26 cellular contexts compared by ENCODE assay signal in genomic region chr17:46876926-46877325, GRCh38. TPM values are rescaled to one million over a fixed set of nuclear protein-coding genes. Genes with fewer than 3 reads are reported as not detected.
"Had no signal": no experiment of that assay in that cellular context is flagged by ENCODE, and none has a peak within 500 bp of the region (broad histone marks: within the 10 kb centered on the region; RNA-seq: fewer than 3 reads in every experiment).

No MANE protein-coding gene starts in this region.

- H3K36me3 ChIP-seq: upper lobe of left lung had no signal

- H3K27me3 ChIP-seq: hepatocyte, upper lobe of left lung had no signal

- H3K4me3 Mint-ChIP-seq: activated B cell treated with CpG ODN at 0.5 μM for 24 hours; activated CD4-positive, alpha-beta memory T cell treated with anti-CD3 and anti-CD28 coated beads for 36 hours; activated naive CD4-positive, alpha-beta T cell treated with anti-CD3 and anti-CD28 coated beads for 36 hours; activated T-cell treated with anti-CD3 and anti-CD28 coated beads, Interleukin-2, amount 50 U/mL, for 72 hours; brain; immature natural killer cell; neural crest cell; T-helper 1 cell treated with Interleukin-12 subunit alpha and Interleukin-12 subunit beta and Interleukin-4 antibody, amounts not matched to agents 30 μg/mL and 1 μg/mL, for 36 hours had no signal

- H3K4me1 Mint-ChIP-seq: activated B cell treated with CpG ODN at 0.5 μM for 24 hours, brain, neural crest cell had no signal

- H3K9me3 Mint-ChIP-seq: activated B cell treated with CpG ODN at 0.5 μM for 24 hours; activated CD4-positive, alpha-beta memory T cell treated with anti-CD3 and anti-CD28 coated beads for 36 hours; activated naive CD4-positive, alpha-beta T cell treated with anti-CD3 and anti-CD28 coated beads for 36 hours; activated T-cell treated with anti-CD3 and anti-CD28 coated beads, Interleukin-2, amount 50 U/mL, for 72 hours; brain; immature natural killer cell; naive thymus-derived CD4-positive, alpha-beta T cell; neural crest cell; T-helper 1 cell treated with Interleukin-12 subunit alpha and Interleukin-12 subunit beta and Interleukin-4 antibody, amounts not matched to agents 30 μg/mL and 1 μg/mL, for 36 hours had no signal

- DNase-seq: activated B cell treated with CpG ODN at 0.5 μM for 24 hours; activated CD4-positive, alpha-beta T cell treated with anti-CD3 and anti-CD28 coated beads for 4 hours; activated effector memory CD4-positive, alpha-beta T cell treated with Interleukin-2 at 50 U/mL for 16 hours; anterior cingulate cortex; dermis blood vessel endothelial cell; effector CD8-positive, alpha-beta T cell; glutamatergic neuron; immature natural killer cell; naive thymus-derived CD4-positive, alpha-beta T cell; retina; stimulated activated CD4-positive, alpha-beta T cell treated with anti-CD3 and anti-CD28 coated beads, Interleukin-4, amount 100 ng/mL, for 24 hours; stimulated activated naive CD4-positive, alpha-beta T cell treated with Interleukin-2 at 50 U/mL for 16 hours; T1000 had no signal

- H3K4me3 ChIP-seq: hepatocyte, lung, upper lobe of left lung had no signal

- H3K36me3 Mint-ChIP-seq: activated CD4-positive, alpha-beta memory T cell treated with anti-CD3 and anti-CD28 coated beads for 36 hours; brain; immature natural killer cell; naive thymus-derived CD4-positive, alpha-beta T cell had no signal

- H3K4me1 ChIP-seq: foreskin keratinocyte had no signal

- H3K27ac Mint-ChIP-seq: activated B cell treated with CpG ODN at 0.5 μM for 24 hours; activated CD4-positive, alpha-beta memory T cell treated with anti-CD3 and anti-CD28 coated beads for 36 hours; activated naive CD4-positive, alpha-beta T cell treated with anti-CD3 and anti-CD28 coated beads for 36 hours; activated T-cell treated with anti-CD3 and anti-CD28 coated beads, Interleukin-2, amount 50 U/mL, for 72 hours; brain; immature natural killer cell; naive thymus-derived CD4-positive, alpha-beta T cell; progenitor cell of endocrine pancreas; T-helper 1 cell treated with Interleukin-12 subunit alpha and Interleukin-12 subunit beta and Interleukin-4 antibody, amounts not matched to agents 30 μg/mL and 1 μg/mL, for 36 hours had no signal

- H3K27ac ChIP-seq: foreskin keratinocyte, hepatocyte had no signal

- H3K9me3 ChIP-seq: upper lobe of left lung had no signal

- H3K27me3 Mint-ChIP-seq: activated B cell treated with CpG ODN at 0.5 μM for 24 hours; activated CD4-positive, alpha-beta memory T cell treated with anti-CD3 and anti-CD28 coated beads for 36 hours; naive thymus-derived CD4-positive, alpha-beta T cell had no signal

RNA-seq across cellular contexts. Expression of gene WNT9B, which starts 25.5 kb away (rescaled TPM):
- total RNA-seq: activated B cell treated with CpG ODN at 0.5 μM for 24 hours; activated CD4-positive, alpha-beta memory T cell treated with anti-CD3 and anti-CD28 coated beads for 36 hours; activated naive CD4-positive, alpha-beta T cell treated with anti-CD3 and anti-CD28 coated beads for 36 hours; activated T-cell treated with anti-CD3 and anti-CD28 coated beads, Interleukin-2, amount 50 U/mL, for 72 hours; dermis blood vessel endothelial cell; foreskin keratinocyte; kidney epithelial cell; left lobe of liver; naive thymus-derived CD4-positive, alpha-beta T cell; neural crest cell had no signal
- polyA plus RNA-seq: foreskin keratinocyte; immature natural killer cell; naive thymus-derived CD4-positive, alpha-beta T cell had no signal

RNA-seq across cellular contexts. Expression of gene WNT3, which starts 58.4 kb away (rescaled TPM):
- total RNA-seq: activated naive CD4-positive, alpha-beta T cell treated with anti-CD3 and anti-CD28 coated beads for 36 hours had no signal
